18 cellular contexts compared by ENCODE assay signal in genomic region chr19:16002985-16003384, GRCh38. TPM values are rescaled to one million over a fixed set of nuclear protein-coding genes. Genes with fewer than 3 reads are reported as not detected.
DNase-seq lines count a peak whose midpoint lies in the region; ATAC-seq and TF ChIP-seq lines count a peak whose summit lies in the region.
"Had no signal": no experiment of that assay in that cellular context is flagged by ENCODE, and none has a peak within 500 bp of the region (broad histone marks: within the 10 kb centered on the region; RNA-seq: fewer than 3 reads in every experiment).

No MANE protein-coding gene starts in this region.

- no peak overlapping the region for H2AFZ ChIP-seq in osteoblast (ENCODE audit: low read length)
- H2AFZ ChIP-seq: GM23338 had no signal

- H3K36me3 ChIP-seq in osteoblast (ENCODE audit: insufficient read depth, low read length): no peaks in the 10 kb centered on the region
- no peaks in the 10 kb centered on the region for H3K36me3 ChIP-seq in SJCRH30

- no peak overlapping the region for H3K27ac Mint-ChIP-seq in activated naive CD4-positive, alpha-beta T cell treated with anti-CD3 and anti-CD28 coated beads, Interleukin-2, amount 50 U/mL, for 24 hours
- H3K27ac Mint-ChIP-seq in HFFc6: no peak overlapping the region; the same call in 1 of the 2 replicates
- no peak overlapping the region for H3K27ac Mint-ChIP-seq in effector memory CD8-positive, alpha-beta T cell
- peak overlapping the region; percentile 90 for H3K27ac Mint-ChIP-seq in stimulated activated memory B cell treated with anti-CD40 and anti-IgM and Interleukin-4, amounts not matched to agents 10 μg/mL and 1 μg/mL and 100 μg/mL, for 72 hours
- H3K27ac Mint-ChIP-seq: GM23338 had no signal

- DNase-seq in activated naive CD4-positive, alpha-beta T cell treated with anti-CD3 and anti-CD28 coated beads, Interleukin-2, amount 50 U/mL, for 16 hours: no peak
- DNase-seq in HFFc6: no peak
- DNase-seq in effector memory CD8-positive, alpha-beta T cell: no peak
- no peak for DNase-seq in osteoblast (ENCODE audit: insufficient read length, low spot score, missing footprints)
- DNase-seq in AG08396 (ENCODE audit: low spot score): no peak
- no peak for DNase-seq in SJCRH30
- DNase-seq: CD8-positive, alpha-beta memory T cell; GF-D8; Karpas-422; NCI-H1105 treated with DMSO at 0.1 percent for 48 hours; NCI-H187; NCI-H446; NCI-H82; SHP77 treated with DMSO at 0.1 percent for 48 hours had no signal

- H3K36me3 Mint-ChIP-seq in activated naive CD4-positive, alpha-beta T cell treated with anti-CD3 and anti-CD28 coated beads, Interleukin-2, amount 50 U/mL, for 24 hours: no peaks in the 10 kb centered on the region
- H3K36me3 Mint-ChIP-seq in HFFc6 (ENCODE audit: low read depth): no peaks in the 10 kb centered on the region
- peaks cover 6% of the 10 kb centered on the region for H3K36me3 Mint-ChIP-seq in effector memory CD8-positive, alpha-beta T cell (ENCODE audit: insufficient read depth)
- no peaks in the 10 kb centered on the region for H3K36me3 Mint-ChIP-seq in stimulated activated memory B cell treated with anti-CD40 and anti-IgM and Interleukin-4, amounts not matched to agents 10 μg/mL and 1 μg/mL and 100 μg/mL, for 72 hours
- H3K36me3 Mint-ChIP-seq: CD8-positive, alpha-beta memory T cell had no signal

- no peak for ATAC-seq in effector memory CD8-positive, alpha-beta T cell (replicated peaks)
- ATAC-seq in stimulated activated memory B cell treated with anti-CD40 and anti-IgM and Interleukin-4, amounts not matched to agents 10 μg/mL and 1 μg/mL and 100 μg/mL, for 72 hours: no peak
- ATAC-seq: GM23338 had no signal

- no peak for TF ChIP-seq CTCF in HFFc6 (IDR thresholded peaks at IDR 0.05)
- no peak for TF ChIP-seq CTCF in osteoblast (IDR thresholded peaks at IDR 0.05; ENCODE audit: extremely low read depth, low read depth, low read length)

- H3K4me2 ChIP-seq in osteoblast (ENCODE audit: insufficient read depth, low read length): no peak overlapping the region
- H3K4me2 ChIP-seq: GM23338 had no signal

- H3K4me1 ChIP-seq in osteoblast (ENCODE audit: insufficient read depth, low read length) (peaks cover 30% of the 10 kb centered on the region), SJCRH30 (no peaks in the 10 kb centered on the region)

- no peaks in the 10 kb centered on the region for H3K9me3 ChIP-seq in osteoblast (ENCODE audit: low read depth, low read length)
- no peaks in the 10 kb centered on the region for H3K9me3 ChIP-seq in SJCRH30 (replicated peaks)

- H3K27me3 ChIP-seq in osteoblast (ENCODE audit: insufficient read depth, low read length) (no peaks in the 10 kb centered on the region), SJCRH30 (peaks cover 14% of the 10 kb centered on the region; the same call in 1 of the 2 replicates)

- H3K9me3 Mint-ChIP-seq in activated naive CD4-positive, alpha-beta T cell treated with anti-CD3 and anti-CD28 coated beads, Interleukin-2, amount 50 U/mL, for 24 hours: no peaks in the 10 kb centered on the region
- no peaks in the 10 kb centered on the region for H3K9me3 Mint-ChIP-seq in HFFc6
- H3K9me3 Mint-ChIP-seq in effector memory CD8-positive, alpha-beta T cell: no peaks in the 10 kb centered on the region
- no peaks in the 10 kb centered on the region for H3K9me3 Mint-ChIP-seq in stimulated activated memory B cell treated with anti-CD40 and anti-IgM and Interleukin-4, amounts not matched to agents 10 μg/mL and 1 μg/mL and 100 μg/mL, for 72 hours
- H3K9me3 Mint-ChIP-seq: CD8-positive, alpha-beta memory T cell had no signal

- H3K4me3 ChIP-seq in osteoblast (ENCODE audit: insufficient read depth, low read length) (no peak overlapping the region), SJCRH30 (no peak overlapping the region)
- H3K4me3 ChIP-seq: GM23338 had no signal

- H3K27me3 Mint-ChIP-seq in activated naive CD4-positive, alpha-beta T cell treated with anti-CD3 and anti-CD28 coated beads, Interleukin-2, amount 50 U/mL, for 24 hours: no peaks in the 10 kb centered on the region
- H3K27me3 Mint-ChIP-seq in HFFc6 (ENCODE audit: insufficient read depth): peaks cover 4% of the 10 kb centered on the region
- H3K27me3 Mint-ChIP-seq in effector memory CD8-positive, alpha-beta T cell: no peaks in the 10 kb centered on the region
- no peaks in the 10 kb centered on the region for H3K27me3 Mint-ChIP-seq in stimulated activated memory B cell treated with anti-CD40 and anti-IgM and Interleukin-4, amounts not matched to agents 10 μg/mL and 1 μg/mL and 100 μg/mL, for 72 hours

- H3K4me1 Mint-ChIP-seq in activated naive CD4-positive, alpha-beta T cell treated with anti-CD3 and anti-CD28 coated beads, Interleukin-2, amount 50 U/mL, for 24 hours: peaks cover 27% of the 10 kb centered on the region
- peaks cover 23% of the 10 kb centered on the region for H3K4me1 Mint-ChIP-seq in HFFc6 (ENCODE audit: low read depth)
- peaks cover 13 to 21% of the 10 kb centered on the region in 2 donors for H3K4me1 Mint-ChIP-seq in effector memory CD8-positive, alpha-beta T cell (ENCODE audit: low read depth in 2 of 2)
- peaks cover 24% of the 10 kb centered on the region for H3K4me1 Mint-ChIP-seq in stimulated activated memory B cell treated with anti-CD40 and anti-IgM and Interleukin-4, amounts not matched to agents 10 μg/mL and 1 μg/mL and 100 μg/mL, for 72 hours
- H3K4me1 Mint-ChIP-seq: GM23338 had no signal

- H3K27ac ChIP-seq in osteoblast (ENCODE audit: low read depth, low read length) (no peak overlapping the region), SJCRH30 (no peak overlapping the region)

- H3K4me3 Mint-ChIP-seq in activated naive CD4-positive, alpha-beta T cell treated with anti-CD3 and anti-CD28 coated beads, Interleukin-2, amount 50 U/mL, for 24 hours: peak overlapping the region; percentile 85
- peak overlapping the region; percentile 90 for H3K4me3 Mint-ChIP-seq in HFFc6
- peak overlapping the region; percentile 26 to 76 for H3K4me3 Mint-ChIP-seq in effector memory CD8-positive, alpha-beta T cell
- no peak overlapping the region for H3K4me3 Mint-ChIP-seq in stimulated activated memory B cell treated with anti-CD40 and anti-IgM and Interleukin-4, amounts not matched to agents 10 μg/mL and 1 μg/mL and 100 μg/mL, for 72 hours
- H3K4me3 Mint-ChIP-seq: GM23338 had no signal

- H3K79me2 ChIP-seq in osteoblast (ENCODE audit: insufficient read depth, low read length): no peaks in the 10 kb centered on the region

- H4K20me1 ChIP-seq in osteoblast (ENCODE audit: insufficient read depth, low read length): no peaks in the 10 kb centered on the region

RNA-seq across cellular contexts. Expression of gene OR10H4, which starts 54.2 kb away (rescaled TPM):
- not detected for total RNA-seq in HFFc6 (2021; fragmentation: NEBNext Ultra II Directional; extraction: Animal tissue kit (Norgen Biotek cat#: 25700))
- total RNA-seq in osteoblast: not detected in 2 replicates
- total RNA-seq in SJCRH30 (2014; rRNA removed; shearing (Covaris generic)): not detected in 2 replicates
- total RNA-seq: CD8-positive, alpha-beta memory T cell; GM23338; HepG2 had no signal
